Comparison of ENCODE assay signal across 24 cellular contexts in genomic region chr1:2805801-2806430, GRCh38.
"Had no signal": no experiment of that assay in that cellular context is flagged by ENCODE, and none has a peak within 500 bp of the region (broad histone marks: within the 10 kb centered on the region; RNA-seq: fewer than 3 reads in every experiment).

No MANE protein-coding gene starts in this region.

- H3K27me3 Mint-ChIP-seq: activated B cell treated with CpG ODN at 0.5 μM for 24 hours; activated CD4-positive, alpha-beta T cell treated with anti-CD3 and anti-CD28 coated beads for 36 hours had no signal

- H3K9me3 Mint-ChIP-seq: activated B cell treated with CpG ODN at 0.5 μM for 24 hours; activated naive CD4-positive, alpha-beta T cell treated with anti-CD3 and anti-CD28 coated beads, Interleukin-2, amount 10 ng/mL, durations not matched to agents 7 days and 5 days; activated T-cell treated with anti-CD3 and anti-CD28 coated beads, Interleukin-2, amount 50 U/mL, for 72 hours; memory B cell; naive B cell; stimulated activated effector memory CD8-positive, alpha-beta T cell treated with anti-CD3 and anti-CD28 coated beads, Interleukin-12 subunit alpha, Interleukin-12 subunit beta, amount 100 ng/mL, for 72 hours; stimulated activated naive CD8-positive, alpha-beta T cell treated with anti-CD3 and anti-CD28 coated beads, Interleukin-15, amount 100 ng/mL, for 72 hours; T-helper 1 cell treated with Interleukin-12 subunit alpha and Interleukin-12 subunit beta and Interleukin-4 antibody, amounts not matched to agents 30 μg/mL and 1 μg/mL, for 36 hours had no signal

- H3K36me3 Mint-ChIP-seq: activated naive CD4-positive, alpha-beta T cell treated with anti-CD3 and anti-CD28 coated beads, Interleukin-2, amount 10 ng/mL, durations not matched to agents 7 days and 5 days; memory B cell; naive B cell; stimulated activated effector memory CD8-positive, alpha-beta T cell treated with anti-CD3 and anti-CD28 coated beads, Interleukin-12 subunit alpha, Interleukin-12 subunit beta, amount 100 ng/mL, for 72 hours had no signal

- H3K27ac ChIP-seq: breast epithelium, epithelial cell of prostate, gastroesophageal sphincter, heart right ventricle, left lung, tibial artery had no signal

- H3K4me3 Mint-ChIP-seq: activated B cell treated with CpG ODN at 0.5 μM for 24 hours; activated CD4-positive, alpha-beta T cell treated with anti-CD3 and anti-CD28 coated beads for 36 hours; activated naive CD4-positive, alpha-beta T cell treated with anti-CD3 and anti-CD28 coated beads, Interleukin-2, amount 10 ng/mL, durations not matched to agents 7 days and 5 days; activated T-cell treated with anti-CD3 and anti-CD28 coated beads, Interleukin-2, amount 50 U/mL, for 72 hours; memory B cell; naive B cell; neural crest cell; stimulated activated effector memory CD8-positive, alpha-beta T cell treated with anti-CD3 and anti-CD28 coated beads, Interleukin-12 subunit alpha, Interleukin-12 subunit beta, amount 100 ng/mL, for 72 hours; stimulated activated naive CD8-positive, alpha-beta T cell treated with anti-CD3 and anti-CD28 coated beads, Interleukin-15, amount 100 ng/mL, for 72 hours; T-helper 1 cell treated with Interleukin-12 subunit alpha and Interleukin-12 subunit beta and Interleukin-4 antibody, amounts not matched to agents 30 μg/mL and 1 μg/mL, for 36 hours had no signal

- H3K4me1 ChIP-seq: breast epithelium, gastroesophageal sphincter, heart right ventricle, left lung had no signal

- H3K9me3 ChIP-seq: gastroesophageal sphincter, heart right ventricle, left lung, tibial artery had no signal

- FAIRE-seq: astrocyte, keratinocyte had no signal

- ATAC-seq: activated CD4-positive, alpha-beta T cell treated with anti-CD3 and anti-CD28 coated beads for 36 hours; activated T-cell treated with anti-CD3 and anti-CD28 coated beads, Interleukin-2, amount 50 U/mL, for 72 hours; gastroesophageal sphincter; heart right ventricle; left lung; stimulated activated effector memory CD8-positive, alpha-beta T cell treated with anti-CD3 and anti-CD28 coated beads, Interleukin-12 subunit alpha, Interleukin-12 subunit beta, amount 100 ng/mL, for 72 hours; stimulated activated naive CD8-positive, alpha-beta T cell treated with anti-CD3 and anti-CD28 coated beads, Interleukin-15, amount 100 ng/mL, for 72 hours had no signal

- H3K4me3 ChIP-seq: breast epithelium, gastroesophageal sphincter, heart right ventricle, left lung, tibial artery had no signal

- H3K27ac Mint-ChIP-seq: activated B cell treated with CpG ODN at 0.5 μM for 24 hours; activated CD4-positive, alpha-beta T cell treated with anti-CD3 and anti-CD28 coated beads for 36 hours; activated naive CD4-positive, alpha-beta T cell treated with anti-CD3 and anti-CD28 coated beads, Interleukin-2, amount 10 ng/mL, durations not matched to agents 7 days and 5 days; activated T-cell treated with anti-CD3 and anti-CD28 coated beads, Interleukin-2, amount 50 U/mL, for 72 hours; memory B cell; naive B cell; stimulated activated effector memory CD8-positive, alpha-beta T cell treated with anti-CD3 and anti-CD28 coated beads, Interleukin-12 subunit alpha, Interleukin-12 subunit beta, amount 100 ng/mL, for 72 hours; stimulated activated naive CD8-positive, alpha-beta T cell treated with anti-CD3 and anti-CD28 coated beads, Interleukin-15, amount 100 ng/mL, for 72 hours; T-helper 1 cell treated with Interleukin-12 subunit alpha and Interleukin-12 subunit beta and Interleukin-4 antibody, amounts not matched to agents 30 μg/mL and 1 μg/mL, for 36 hours had no signal

- H3K4me1 Mint-ChIP-seq: activated B cell treated with CpG ODN at 0.5 μM for 24 hours; activated CD4-positive, alpha-beta T cell treated with anti-CD3 and anti-CD28 coated beads for 36 hours; naive B cell; neural crest cell had no signal

- H3K36me3 ChIP-seq: breast epithelium, gastroesophageal sphincter, heart right ventricle, left lung, tibial artery had no signal

- DNase-seq: activated B cell treated with CpG ODN at 0.5 μM for 24 hours; activated CD4-positive, alpha-beta T cell treated with anti-CD3 and anti-CD28 coated beads for 36 hours; activated CD4-positive, alpha-beta T cell treated with anti-CD3 and anti-CD28 coated beads, Interleukin-2, amount 50 U/mL, for 48 hours; activated effector memory CD4-positive, alpha-beta T cell treated with Interleukin-2 at 50 U/mL for 16 hours; activated naive CD4-positive, alpha-beta T cell treated with anti-CD3 and anti-CD28 coated beads, Interleukin-2, amount 10 ng/mL, durations not matched to agents 7 days and 5 days; activated T-cell treated with anti-CD3 and anti-CD28 coated beads, Interleukin-2, amount 50 U/mL, for 72 hours; cerebellar nuclear complex; naive B cell; retina; stimulated activated CD4-positive, alpha-beta T cell treated with anti-CD3 and anti-CD28 coated beads, Interleukin-1b, Interleukin-23, amount 100 ng/mL, for 48 hours; stimulated activated naive CD8-positive, alpha-beta T cell treated with anti-CD3 and anti-CD28 coated beads, Interleukin-15, amount 100 ng/mL, for 72 hours; T1000; tibial artery had no signal
